ENCODE assay signal across 10 cellular contexts in genomic region chr7:75962607-75963382, GRCh38. TPM values are rescaled to one million over a fixed set of nuclear protein-coding genes. Genes with fewer than 3 reads are reported as not detected.
DNase-seq lines count a peak whose midpoint lies in the region; ATAC-seq, FAIRE-seq and TF ChIP-seq lines count a peak whose summit lies in the region.
"Had no signal": no experiment of that assay in that cellular context is flagged by ENCODE, and none has a peak within 500 bp of the region (broad histone marks: within the 10 kb centered on the region; RNA-seq: fewer than 3 reads in every experiment).

No MANE protein-coding gene starts in this region.

- H3K27ac ChIP-seq in lung (ENCODE audit: low read depth in 1 of 2, low read length in 1 of 2) (peak overlapping the region; percentile 38 to 77), subcutaneous abdominal adipose tissue (ENCODE audit: low read depth, low read length) (peak overlapping the region; percentile 82)

- H3K27me3 ChIP-seq in lung (ENCODE audit: control insufficient read depth, insufficient read depth), result no peaks in the 10 kb centered on the region
- no peaks in the 10 kb centered on the region for H3K27me3 ChIP-seq in subcutaneous abdominal adipose tissue (ENCODE audit: control insufficient read depth in 5 of 5, insufficient read depth in 4 of 5, low read length in 5 of 5)
- H3K27me3 ChIP-seq: MG63 had no signal

- H3K9me3 ChIP-seq in lung (ENCODE audit: control insufficient read depth in 2 of 2, insufficient read depth in 1 of 2, low read length in 1 of 2) (no peaks in the 10 kb centered on the region), subcutaneous abdominal adipose tissue (ENCODE audit: control insufficient read depth in 5 of 5, low read length in 5 of 5) (no peaks in the 10 kb centered on the region)
- H3K9me3 ChIP-seq: MG63 had no signal

- H3K9me3 Mint-ChIP-seq in endothelial cell (ENCODE audit: unreplicated experiment), result no peaks in the 10 kb centered on the region

- H3K36me3 ChIP-seq in lung (ENCODE audit: control insufficient read depth in 2 of 2, insufficient read depth in 2 of 2, low read length in 2 of 2) (peaks cover 8 to 18% of the 10 kb centered on the region in 2 donors), subcutaneous abdominal adipose tissue (ENCODE audit: control insufficient read depth in 5 of 5, insufficient read depth in 5 of 5, low read length in 5 of 5) (peaks cover 2 to 37% (median 14%) of the 10 kb centered on the region in 5 donors)
- H3K36me3 ChIP-seq: MG63 had no signal

- peaks cover 6% of the 10 kb centered on the region for H3K27me3 Mint-ChIP-seq in endothelial cell (ENCODE audit: unreplicated experiment)

- peak overlapping the region; percentile 7 for H3K27ac Mint-ChIP-seq in endothelial cell (ENCODE audit: unreplicated experiment)

- H3K36me3 Mint-ChIP-seq in endothelial cell (ENCODE audit: low read depth, unreplicated experiment), result peaks cover 13% of the 10 kb centered on the region

- TF ChIP-seq CTCF in endothelial cell (IDR thresholded peaks at IDR 0.05; ENCODE audit: unreplicated experiment) (no peak), lung (IDR thresholded peaks at IDR 0.05; ENCODE audit: control extremely low read depth, extremely low read depth) (no peak)

- DNase-seq in NCI-H2227 treated with DMSO at 0.1 percent for 48 hours (lab: John Stamatoyannopoulos, UW) (peak; percentile 56), endothelial cell (ENCODE audit: low spot score) (no peak), lung (ENCODE audit: low spot score) (no peak), GM19239 (ENCODE audit: insufficient read length, low spot score) (no peak), SKM-1 treated with dmso at 0.1 percent for 144 hours (lab: John Stamatoyannopoulos, UW; ENCODE audit: unreplicated experiment) (no peak), activated T-cell treated with anti-CD3 and anti-CD28 coated beads for 4 hours (no peak)
- DNase-seq: MG63 had no signal

- WGBS in lung, 2 donors, result 54 to 61% methylated on average over 18 of the region's 18 CpGs

- peaks cover 14% of the 10 kb centered on the region for H3K4me1 Mint-ChIP-seq in endothelial cell (ENCODE audit: unreplicated experiment)

- no peak overlapping the region for H3K4me3 Mint-ChIP-seq in endothelial cell (ENCODE audit: unreplicated experiment)

- no peak for FAIRE-seq in GM19239 (lab: Jason Lieb, UNC)

- H3K4me1 ChIP-seq in lung (ENCODE audit: control insufficient read depth in 2 of 2, insufficient read depth in 2 of 2, low read length in 2 of 2) (peaks cover 0 to 10% of the 10 kb centered on the region in 2 donors), subcutaneous abdominal adipose tissue (ENCODE audit: control insufficient read depth in 5 of 5, insufficient read depth in 5 of 5, low read length in 5 of 5) (peaks cover 20 to 55% (median 47%) of the 10 kb centered on the region in 5 donors)

- peak overlapping the region; percentile 11 to 75 (median 48) for H3K9ac ChIP-seq in subcutaneous abdominal adipose tissue (ENCODE audit: low read length in 5 of 5)

- ATAC-seq in lung (ENCODE audit: insufficient read depth, low FRiP score) (no peak), GM18861 (IDR thresholded peaks at IDR 0.05; ENCODE audit: unreplicated experiment) (no peak)
- ATAC-seq: activated CD4-positive, CD25-positive, alpha-beta regulatory T cell treated with anti-CD3 and anti-CD28 coated beads, Interleukin-2, amount 50 U/mL, for 24 hours had no signal

- H3K4me3 ChIP-seq in lung (no peak overlapping the region), subcutaneous abdominal adipose tissue (ENCODE audit: low read depth in 1 of 5, low read length in 5 of 5) (no peak overlapping the region)
- H3K4me3 ChIP-seq: MG63 had no signal

RNA-seq across cellular contexts. Expression of gene TMEM120A, which starts 31.6 kb away (rescaled TPM):
- total RNA-seq in endothelial cell (ENCODE audit: unreplicated experiment), result 18.2 TPM
- 10 to 100 TPM; 15.7 to 58.8 TPM for total RNA-seq in lung
- 10 to 100 TPM; 56.5 to 90.1 TPM for polyA plus RNA-seq in lung

RNA-seq across cellular contexts. Expression of gene POR, which starts 47.8 kb away (rescaled TPM):
- 70.8 TPM for total RNA-seq in endothelial cell (ENCODE audit: unreplicated experiment)
- 100 to 1,000 TPM; 111 to 284 TPM for total RNA-seq in lung
- polyA plus RNA-seq in lung, result 100 to 1,000 TPM; 243 to 305 TPM
